10 cellular contexts compared by ENCODE assay signal in genomic region chr6:116512155-116512559, GRCh38. TPM values are rescaled to one million over a fixed set of nuclear protein-coding genes. Genes with fewer than 3 reads are reported as not detected.
DNase-seq lines count a peak whose midpoint lies in the region; ATAC-seq and TF ChIP-seq lines count a peak whose summit lies in the region.
"Had no signal": no experiment of that assay in that cellular context is flagged by ENCODE, and none has a peak within 500 bp of the region (broad histone marks: within the 10 kb centered on the region; RNA-seq: fewer than 3 reads in every experiment).

No MANE protein-coding gene starts in this region.

- H3K36me3 Mint-ChIP-seq in activated T-cell treated with anti-CD3 and anti-CD28 coated beads, Interleukin-2, amount 50 U/mL, for 24 hours (ENCODE audit: low read depth) = no peaks in the 10 kb centered on the region

- TF ChIP-seq CTCF in esophagus squamous epithelium (IDR thresholded peaks at IDR 0.05) = no peak

- intact Hi-C loops in esophagus squamous epithelium (cut with DNase I) = no loop called here

- H3K4me3 ChIP-seq in esophagus squamous epithelium (peak overlapping the region; percentile 12 to 60 (median 42)), skin epidermis (peak overlapping the region; percentile 6 to 32 (median 26)), H7 (ENCODE audit: insufficient read depth, low read depth, low read length) (no peak overlapping the region)
- H3K4me3 ChIP-seq: cardiac muscle cell had no signal

- H3K4me1 ChIP-seq in esophagus squamous epithelium = peaks cover 0 to 10% (median 0%) of the 10 kb centered on the region in 3 donors

- peak; percentile 68 for ATAC-seq in HG03196 (IDR thresholded peaks at IDR 0.05; ENCODE audit: unreplicated experiment)

- H3K4me3 Mint-ChIP-seq in activated T-cell treated with anti-CD3 and anti-CD28 coated beads, Interleukin-2, amount 50 U/mL, for 24 hours = no peak overlapping the region

- H3K4me1 Mint-ChIP-seq in activated T-cell treated with anti-CD3 and anti-CD28 coated beads, Interleukin-2, amount 50 U/mL, for 24 hours (ENCODE audit: low read depth) = no peaks in the 10 kb centered on the region

- H3K9me3 Mint-ChIP-seq in activated T-cell treated with anti-CD3 and anti-CD28 coated beads, Interleukin-2, amount 50 U/mL, for 24 hours = peaks cover 9% of the 10 kb centered on the region

- H3K27ac Mint-ChIP-seq in activated T-cell treated with anti-CD3 and anti-CD28 coated beads, Interleukin-2, amount 50 U/mL, for 24 hours = no peak overlapping the region

- H3K27me3 ChIP-seq in esophagus squamous epithelium (no peaks in the 10 kb centered on the region), H7 (ENCODE audit: control insufficient read depth, insufficient read depth, low read length) (no peaks in the 10 kb centered on the region)
- H3K27me3 ChIP-seq: cardiac muscle cell had no signal

- H3K27ac ChIP-seq in esophagus squamous epithelium (peak overlapping the region; percentile 61 to 89 (median 84)), skin epidermis (peak overlapping the region in 20 of 21 experiments; percentile 3 to 90 (median 64))
- H3K27ac ChIP-seq: cardiac muscle cell, HL-60 had no signal

- H3K36me3 ChIP-seq in esophagus squamous epithelium (peaks cover 0 to 4% (median 0%) of the 10 kb centered on the region in 3 donors), H7 (replicated peaks; ENCODE audit: control insufficient read depth, insufficient read depth, low read length) (no peaks in the 10 kb centered on the region)
- H3K36me3 ChIP-seq: cardiac muscle cell had no signal

- no peaks in the 10 kb centered on the region for H3K27me3 Mint-ChIP-seq in activated T-cell treated with anti-CD3 and anti-CD28 coated beads, Interleukin-2, amount 50 U/mL, for 24 hours

- no peak for TF ChIP-seq POLR2A in esophagus squamous epithelium (IDR thresholded peaks at IDR 0.05)

- 49 to 55% methylated on average over 4 of the region's 4 CpGs for WGBS in esophagus squamous epithelium, 2 donors

- H3K9me3 ChIP-seq in esophagus squamous epithelium = no peaks in the 10 kb centered on the region

- peak; percentile 11 for DNase-seq in GM19240 (ENCODE audit: insufficient read length, low spot score)
- DNase-seq in esophagus squamous epithelium (lab: John Stamatoyannopoulos, UW) = no peak
- DNase-seq in activated CD4-positive, alpha-beta T cell treated with anti-CD3 and anti-CD28 coated beads, Interleukin-2, amount 50 U/mL, for 48 hours = no peak
- DNase-seq in H7 = no peak
- DNase-seq in activated T-cell treated with anti-CD3 and anti-CD28 coated beads, Interleukin-2, amount 50 U/mL, for 24 hours = no peak
- no peak for DNase-seq in stimulated activated CD4-positive, alpha-beta T cell treated with anti-CD3 and anti-CD28 coated beads, Interleukin-1b, Interleukin-23, amount 100 ng/mL, for 48 hours

RNA-seq across cellular contexts. Expression of gene CALHM5, which starts 0.7 kb away (rescaled TPM):
- 1 to 10 TPM in 1 of 4 donors, under 1 TPM in 3; 0.04 to 1.7 (median 0.56) TPM for total RNA-seq in esophagus squamous epithelium
- total RNA-seq in H7 (2014; rRNA removed; shearing (Covaris generic)) = under 0.01 and 0.04 TPM in 2 replicates
- total RNA-seq: cardiac muscle cell had no signal

RNA-seq across cellular contexts. Expression of gene TRAPPC3L, which starts 33.3 kb away (rescaled TPM):
- total RNA-seq in esophagus squamous epithelium = not detected
- not detected in 2 replicates for total RNA-seq in H7 (2014; rRNA removed; shearing (Covaris generic))
- total RNA-seq: cardiac muscle cell had no signal

RNA-seq across cellular contexts. Expression of gene CALHM4, which starts 41.4 kb away (rescaled TPM):
- total RNA-seq in esophagus squamous epithelium = not detected
- not detected in 2 replicates for total RNA-seq in H7 (2014; rRNA removed; shearing (Covaris generic))
- total RNA-seq: cardiac muscle cell had no signal

RNA-seq across cellular contexts. Expression of gene CALHM6, which starts 51.0 kb away (rescaled TPM):
- total RNA-seq in esophagus squamous epithelium = 1 to 10 TPM; 1.4 to 7.8 (median 3.6) TPM
- total RNA-seq in H7 (2014; rRNA removed; shearing (Covaris generic)) = 0.45 and 2.1 TPM in 2 replicates
- total RNA-seq: cardiac muscle cell had no signal

RNA-seq across cellular contexts. Expression of gene RWDD1, which starts 59.1 kb away (rescaled TPM):
- total RNA-seq in esophagus squamous epithelium = 10 to 100 TPM; 13.4 to 44.3 (median 29.9) TPM
- total RNA-seq in H7 (2014; rRNA removed; shearing (Covaris generic)) = 31.4 and 36.4 TPM in 2 replicates
